ENCODE assay signal across 14 cellular contexts in the genomic region with DNA sequence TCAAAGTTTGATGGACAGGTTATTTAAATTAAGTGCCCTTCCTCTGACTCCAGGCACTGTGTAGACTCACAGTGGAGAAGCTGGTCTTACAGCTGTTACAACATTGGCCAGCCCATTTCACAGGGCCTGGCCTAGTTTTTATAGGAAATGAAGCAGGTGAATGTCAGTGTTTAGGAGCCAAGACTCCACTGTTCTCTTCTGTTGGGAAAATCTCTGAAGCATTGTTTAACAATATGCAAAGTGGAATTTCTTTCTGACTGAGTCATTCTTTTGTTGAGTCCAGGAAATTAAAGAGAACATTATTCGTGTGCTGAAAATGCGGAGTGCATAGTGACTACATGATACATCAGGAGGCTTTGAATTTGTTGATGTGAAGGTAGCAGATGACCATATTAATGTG.
DNase-seq lines count a peak whose midpoint lies in the region; ATAC-seq, FAIRE-seq and TF ChIP-seq lines count a peak whose summit lies in the region.
"Had no signal": no experiment of that assay in that cellular context is flagged by ENCODE, and none has a peak within 500 bp of the region (broad histone marks: within the 10 kb centered on the region; RNA-seq: fewer than 3 reads in every experiment).

No MANE protein-coding gene starts in this region.

- no peak for TF ChIP-seq POLR2A in erythroblast (IDR thresholded peaks at IDR 0.05; ENCODE audit: low read length)

- in situ Hi-C loops in ACHN (cut with HindIII; ENCODE audit: low pct_ligation_motif_present, low pct_unique_long_range_greater_than_20kb, low sequenced_read_pairs), result no loop called here

- no peak for FAIRE-seq in HTR-8/SVneo (lab: Jason Lieb, UNC)
- FAIRE-seq: A204.1 had no signal

- intact Hi-C loops in sciatic nerve (cut with DNase I), result no loop called here

- DNase-seq in ACHN (peak; percentile 4), HTR-8/SVneo (ENCODE audit: insufficient read length, low spot score) (peak; percentile 15), dermis microvascular lymphatic vessel endothelial cell (ENCODE audit: low read depth in 2 of 2) (peak; percentile 76 to 82), kidney glomerular epithelial cell (lab: John Stamatoyannopoulos, UW) (peak; percentile 52), sciatic nerve (ENCODE audit: low spot score) (no peak), MV-4-11 (lab: John Stamatoyannopoulos, UW) (no peak), erythroblast (lab: John Stamatoyannopoulos, UW) (no peak), epidermal melanocyte (ENCODE audit: insufficient read length, low spot score) (no peak)
- DNase-seq: activated naive CD4-positive, alpha-beta T cell treated with anti-CD3 and anti-CD28 coated beads, Interleukin-2, amount 10 ng/mL, durations not matched to agents 7 days and 5 days; H9; SK-N-SH; stimulated activated naive CD8-positive, alpha-beta T cell treated with anti-CD3 and anti-CD28 coated beads, Interleukin-15, amount 100 ng/mL, for 72 hours; WERI-Rb-1 had no signal

- no peak for ATAC-seq in sciatic nerve
- ATAC-seq: stimulated activated naive CD8-positive, alpha-beta T cell treated with anti-CD3 and anti-CD28 coated beads, Interleukin-15, amount 100 ng/mL, for 72 hours had no signal

Comparison
In these comparisons a context has a peak if more than half of its experiments do, and no peak if none do; other contexts are left out.
1. DNase-seq: peak in ACHN (single experiment), HTR-8/SVneo (single experiment), dermis microvascular lymphatic vessel endothelial cell (2 of 2) and kidney glomerular epithelial cell (single experiment); none in sciatic nerve (single experiment), MV-4-11 (single experiment), erythroblast (0 of 2) and epidermal melanocyte (single experiment).